8 cellular contexts compared by ENCODE assay signal in genomic region chr7:130010689-130011412, GRCh38.
A peak's percentile ranks its signal among the peaks of the same experiment; 100 is the strongest.
DNase-seq lines count a peak whose midpoint lies in the region; ATAC-seq lines count a peak whose summit lies in the region.

No MANE protein-coding gene starts in this region.

- no peak overlapping the region for H3K4me3 Mint-ChIP-seq in memory B cell

- peak overlapping the region; percentile 57 for H3K27ac Mint-ChIP-seq in memory B cell

- no peaks in the 10 kb centered on the region for H3K27me3 Mint-ChIP-seq in memory B cell

- DNase-seq in Ammon's horn (ENCODE audit: low spot score) (peak; percentile 84), NCI-H748 (lab: John Stamatoyannopoulos, UW; ENCODE audit: unreplicated experiment) (peak; percentile 63), memory B cell (ENCODE audit: low spot score in 2 of 2) (peak; percentile 92 to 96)
- DNase-seq in activated CD4-positive, alpha-beta T cell treated with anti-CD3 and anti-CD28 coated beads, Interleukin-2, amount 50 U/mL, for 4 hours = peak; percentile 85 to 91
- peak; percentile 82 for DNase-seq in effector CD8-positive, alpha-beta T cell (lab: John Stamatoyannopoulos, UW)
- DNase-seq in stimulated activated CD8-positive, alpha-beta memory T cell treated with anti-CD3 and anti-CD28 coated beads, Interleukin-15, amount 100 ng/mL, for 1 hour (ENCODE audit: low read depth) = peak; percentile 84

- H3K4me1 Mint-ChIP-seq in memory B cell = peaks cover 2% of the 10 kb centered on the region

- H3K36me3 Mint-ChIP-seq in memory B cell = no peaks in the 10 kb centered on the region

- no peaks in the 10 kb centered on the region for H3K9me3 Mint-ChIP-seq in memory B cell

- ATAC-seq in GM19035 (IDR thresholded peaks at IDR 0.05; ENCODE audit: unreplicated experiment) = peak; percentile 70
- peak; percentile 50 for ATAC-seq in HG03521 (IDR thresholded peaks at IDR 0.05; ENCODE audit: unreplicated experiment)
- peak; percentile 83 for ATAC-seq in memory B cell (ENCODE audit: low read depth)

Comparison
In these comparisons a context has a peak if more than half of its experiments do, and no peak if none do; other contexts are left out.
1. Peak in every context shown above with its lines: DNase-seq and ATAC-seq.